ENCODE assay signal across 1 cellular context in the genomic region with DNA sequence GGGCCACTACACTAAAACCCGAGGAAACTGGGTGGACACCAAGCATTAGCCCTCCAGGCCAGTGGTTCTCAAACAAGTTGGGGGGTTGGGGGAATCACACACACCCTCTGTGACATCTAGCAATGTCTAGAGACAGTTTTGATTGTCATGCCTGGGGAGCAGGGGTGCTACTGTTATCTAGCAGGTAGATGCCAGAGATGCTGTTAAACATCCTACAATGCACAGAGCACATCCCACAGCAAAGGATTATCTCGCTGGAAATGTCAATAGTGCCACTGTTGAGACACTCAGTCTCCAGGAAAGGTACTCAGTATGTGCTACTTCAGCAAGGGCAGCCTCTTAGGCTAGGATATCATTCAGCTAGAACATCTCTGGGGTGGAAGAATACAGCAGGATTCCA.
TF ChIP-seq lines count a peak whose summit lies in the region.

No MANE protein-coding gene starts in this region.

TF ChIP-seq in GM23338, 12 proteins besides CTCF, POLR2A, EP300 and RAD21 (continued from another document):
- TF ChIP-seq, protein P1, sequence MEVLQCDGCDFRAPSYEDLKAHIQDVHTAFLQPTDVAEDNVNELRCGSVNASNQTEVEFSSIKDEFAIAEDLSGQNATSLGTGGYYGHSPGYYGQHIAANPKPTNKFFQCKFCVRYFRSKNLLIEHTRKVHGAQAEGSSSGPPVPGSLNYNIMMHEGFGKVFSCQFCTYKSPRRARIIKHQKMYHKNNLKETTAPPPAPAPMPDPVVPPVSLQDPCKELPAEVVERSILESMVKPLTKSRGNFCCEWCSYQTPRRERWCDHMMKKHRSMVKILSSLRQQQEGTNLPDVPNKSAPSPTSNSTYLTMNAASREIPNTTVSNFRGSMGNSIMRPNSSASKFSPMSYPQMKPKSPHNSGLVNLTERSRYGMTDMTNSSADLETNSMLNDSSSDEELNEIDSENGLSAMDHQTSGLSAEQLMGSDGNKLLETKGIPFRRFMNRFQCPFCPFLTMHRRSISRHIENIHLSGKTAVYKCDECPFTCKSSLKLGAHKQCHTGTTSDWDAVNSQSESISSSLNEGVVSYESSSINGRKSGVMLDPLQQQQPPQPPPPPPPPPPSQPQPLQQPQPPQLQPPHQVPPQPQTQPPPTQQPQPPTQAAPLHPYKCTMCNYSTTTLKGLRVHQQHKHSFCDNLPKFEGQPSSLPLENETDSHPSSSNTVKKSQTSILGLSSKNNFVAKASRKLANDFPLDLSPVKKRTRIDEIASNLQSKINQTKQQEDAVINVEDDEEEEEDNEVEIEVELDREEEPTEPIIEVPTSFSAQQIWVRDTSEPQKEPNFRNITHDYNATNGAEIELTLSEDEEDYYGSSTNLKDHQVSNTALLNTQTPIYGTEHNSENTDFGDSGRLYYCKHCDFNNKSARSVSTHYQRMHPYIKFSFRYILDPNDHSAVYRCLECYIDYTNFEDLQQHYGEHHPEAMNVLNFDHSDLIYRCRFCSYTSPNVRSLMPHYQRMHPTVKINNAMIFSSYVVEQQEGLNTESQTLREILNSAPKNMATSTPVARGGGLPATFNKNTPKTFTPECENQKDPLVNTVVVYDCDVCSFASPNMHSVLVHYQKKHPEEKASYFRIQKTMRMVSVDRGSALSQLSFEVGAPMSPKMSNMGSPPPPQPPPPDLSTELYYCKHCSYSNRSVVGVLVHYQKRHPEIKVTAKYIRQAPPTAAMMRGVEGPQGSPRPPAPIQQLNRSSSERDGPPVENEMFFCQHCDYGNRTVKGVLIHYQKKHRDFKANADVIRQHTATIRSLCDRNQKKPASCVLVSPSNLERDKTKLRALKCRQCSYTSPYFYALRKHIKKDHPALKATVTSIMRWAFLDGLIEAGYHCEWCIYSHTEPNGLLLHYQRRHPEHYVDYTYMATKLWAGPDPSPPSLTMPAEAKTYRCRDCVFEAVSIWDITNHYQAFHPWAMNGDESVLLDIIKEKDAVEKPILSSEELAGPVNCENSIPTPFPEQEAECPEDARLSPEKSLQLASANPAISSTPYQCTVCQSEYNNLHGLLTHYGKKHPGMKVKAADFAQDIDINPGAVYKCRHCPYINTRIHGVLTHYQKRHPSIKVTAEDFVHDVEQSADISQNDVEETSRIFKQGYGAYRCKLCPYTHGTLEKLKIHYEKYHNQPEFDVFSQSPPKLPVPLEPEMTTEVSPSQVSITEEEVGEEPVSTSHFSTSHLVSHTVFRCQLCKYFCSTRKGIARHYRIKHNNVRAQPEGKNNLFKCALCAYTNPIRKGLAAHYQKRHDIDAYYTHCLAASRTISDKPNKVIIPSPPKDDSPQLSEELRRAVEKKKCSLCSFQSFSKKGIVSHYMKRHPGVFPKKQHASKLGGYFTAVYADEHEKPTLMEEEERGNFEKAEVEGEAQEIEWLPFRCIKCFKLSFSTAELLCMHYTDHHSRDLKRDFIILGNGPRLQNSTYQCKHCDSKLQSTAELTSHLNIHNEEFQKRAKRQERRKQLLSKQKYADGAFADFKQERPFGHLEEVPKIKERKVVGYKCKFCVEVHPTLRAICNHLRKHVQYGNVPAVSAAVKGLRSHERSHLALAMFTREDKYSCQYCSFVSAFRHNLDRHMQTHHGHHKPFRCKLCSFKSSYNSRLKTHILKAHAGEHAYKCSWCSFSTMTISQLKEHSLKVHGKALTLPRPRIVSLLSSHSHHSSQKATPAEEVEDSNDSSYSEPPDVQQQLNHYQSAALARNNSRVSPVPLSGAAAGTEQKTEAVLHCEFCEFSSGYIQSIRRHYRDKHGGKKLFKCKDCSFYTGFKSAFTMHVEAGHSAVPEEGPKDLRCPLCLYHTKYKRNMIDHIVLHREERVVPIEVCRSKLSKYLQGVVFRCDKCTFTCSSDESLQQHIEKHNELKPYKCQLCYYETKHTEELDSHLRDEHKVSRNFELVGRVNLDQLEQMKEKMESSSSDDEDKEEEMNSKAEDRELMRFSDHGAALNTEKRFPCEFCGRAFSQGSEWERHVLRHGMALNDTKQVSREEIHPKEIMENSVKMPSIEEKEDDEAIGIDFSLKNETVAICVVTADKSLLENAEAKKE (CRISPR knock-in tag; IDR thresholded peaks at IDR 0.05), result no peak
- TF ChIP-seq NANOG (IDR thresholded peaks at IDR 0.05; ENCODE audit: borderline replicate concordance), result no peak
- TF ChIP-seq ZNF114 (CRISPR knock-in tag; IDR thresholded peaks at IDR 0.05), result no peak
